1 cellular context compared by ENCODE assay signal in the genomic region with DNA sequence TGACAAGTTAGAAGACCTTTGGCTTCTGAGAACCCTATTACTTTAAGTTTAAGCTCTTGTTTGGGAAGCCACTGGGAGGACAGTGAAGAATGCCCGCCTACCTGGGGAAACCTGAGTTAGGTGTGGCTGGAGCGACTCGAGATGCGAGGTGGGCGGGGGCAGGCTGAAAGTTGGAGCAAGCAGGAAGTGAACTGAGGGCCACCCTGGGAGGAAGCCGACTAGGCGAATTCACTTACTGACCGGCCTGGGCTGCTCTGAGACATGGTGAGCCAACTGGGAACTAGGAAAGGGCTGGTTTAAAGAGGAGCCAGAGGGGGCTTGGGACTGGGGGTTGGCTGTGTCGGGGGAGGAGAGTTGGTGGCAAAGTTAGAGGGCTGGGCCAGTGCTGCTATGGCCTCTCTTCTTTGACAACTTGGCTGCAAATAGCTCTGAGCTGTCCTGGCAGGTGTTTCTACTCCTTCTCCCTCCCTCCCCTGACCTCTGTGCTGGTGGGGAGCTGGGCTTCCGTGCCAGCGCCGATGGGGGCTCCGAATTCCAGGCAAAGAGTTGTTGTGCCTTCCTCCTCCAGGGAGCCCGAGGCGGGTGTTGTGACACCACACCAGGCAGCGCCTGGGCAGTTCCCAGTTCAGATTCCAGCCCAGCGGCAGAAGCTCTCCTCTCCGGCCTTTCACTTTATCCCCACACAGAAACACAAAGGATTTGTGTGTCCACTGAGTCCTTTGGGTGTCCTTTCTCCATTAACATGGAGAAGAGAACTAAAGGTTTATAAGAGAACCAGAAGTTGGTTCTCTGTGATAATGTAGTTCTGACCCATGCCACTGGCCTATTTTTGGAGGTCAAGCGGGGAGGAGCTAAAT.
TF ChIP-seq lines count a peak whose summit lies in the region.

A gene (plus strand): TSS at position 201 of the 857 bp plus-strand sequence. CDS start 61 bp downstream, at position 262.

TF ChIP-seq in HepG2, 621 proteins besides CTCF, POLR2A, EP300 and RAD21 (continued from another document and continues in another):
- TF ChIP-seq, protein P1, sequence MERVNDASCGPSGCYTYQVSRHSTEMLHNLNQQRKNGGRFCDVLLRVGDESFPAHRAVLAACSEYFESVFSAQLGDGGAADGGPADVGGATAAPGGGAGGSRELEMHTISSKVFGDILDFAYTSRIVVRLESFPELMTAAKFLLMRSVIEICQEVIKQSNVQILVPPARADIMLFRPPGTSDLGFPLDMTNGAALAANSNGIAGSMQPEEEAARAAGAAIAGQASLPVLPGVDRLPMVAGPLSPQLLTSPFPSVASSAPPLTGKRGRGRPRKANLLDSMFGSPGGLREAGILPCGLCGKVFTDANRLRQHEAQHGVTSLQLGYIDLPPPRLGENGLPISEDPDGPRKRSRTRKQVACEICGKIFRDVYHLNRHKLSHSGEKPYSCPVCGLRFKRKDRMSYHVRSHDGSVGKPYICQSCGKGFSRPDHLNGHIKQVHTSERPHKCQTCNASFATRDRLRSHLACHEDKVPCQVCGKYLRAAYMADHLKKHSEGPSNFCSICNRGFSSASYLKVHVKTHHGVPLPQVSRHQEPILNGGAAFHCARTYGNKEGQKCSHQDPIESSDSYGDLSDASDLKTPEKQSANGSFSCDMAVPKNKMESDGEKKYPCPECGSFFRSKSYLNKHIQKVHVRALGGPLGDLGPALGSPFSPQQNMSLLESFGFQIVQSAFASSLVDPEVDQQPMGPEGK (CRISPR knock-in tag; IDR thresholded peaks at IDR 0.05), result peak; percentile 50; the same call in 1 of the 2 replicates
- TF ChIP-seq ZNF746 (CRISPR knock-in tag; IDR thresholded peaks at IDR 0.05) (no peak), IRX3 (CRISPR knock-in tag; IDR thresholded peaks at IDR 0.05; ENCODE audit: borderline replicate concordance, low read depth) (no peak; the same call in 1 of the 2 replicates), ZNF672 (CRISPR knock-in tag; IDR thresholded peaks at IDR 0.05) (no peak), ZNF484 (CRISPR knock-in tag; IDR thresholded peaks at IDR 0.05; ENCODE audit: borderline replicate concordance, low read depth) (no peak), ZFP41 (CRISPR knock-in tag; IDR thresholded peaks at IDR 0.05; ENCODE audit: borderline replicate concordance) (no peak), SMYD3 (CRISPR knock-in tag; IDR thresholded peaks at IDR 0.05) (no peak), ZNF615 (CRISPR knock-in tag; IDR thresholded peaks at IDR 0.05; ENCODE audit: borderline replicate concordance) (no peak), KAT8 (CRISPR knock-in tag; IDR thresholded peaks at IDR 0.05) (peak; percentile 37), WIZ (CRISPR knock-in tag; IDR thresholded peaks at IDR 0.05) (no peak), TOPORS (CRISPR knock-in tag; IDR thresholded peaks at IDR 0.05) (no peak), ZNF839 (CRISPR knock-in tag; IDR thresholded peaks at IDR 0.05; ENCODE audit: borderline replicate concordance) (peak; percentile 64; the same call in 1 of the 2 replicates), REL (CRISPR knock-in tag; conservative IDR thresholded peaks at IDR 0.05) (no peak), POGZ (CRISPR knock-in tag; IDR thresholded peaks at IDR 0.05) (peak; percentile 15; the same call in 1 of the 2 replicates), ZNF781 (CRISPR knock-in tag; IDR thresholded peaks at IDR 0.05; ENCODE audit: borderline replicate concordance, not compliant biosample characterization) (peak; percentile 52), ZNF10 (CRISPR knock-in tag; IDR thresholded peaks at IDR 0.05; ENCODE audit: borderline replicate concordance, low read depth) (no peak), ZNF747 (CRISPR knock-in tag; IDR thresholded peaks at IDR 0.05; ENCODE audit: borderline replicate concordance) (no peak), NFRKB (IDR thresholded peaks at IDR 0.05) (no peak), RBM39 (IDR thresholded peaks at IDR 0.05; ENCODE audit: low read depth, low read length, poor library complexity, severe bottlenecking) (no peak), SIX1 (CRISPR knock-in tag; IDR thresholded peaks at IDR 0.05; ENCODE audit: borderline replicate concordance) (no peak), ZNF329 (CRISPR knock-in tag; IDR thresholded peaks at IDR 0.05; ENCODE audit: low read depth) (no peak), NR2C2 (CRISPR knock-in tag; IDR thresholded peaks at IDR 0.05; ENCODE audit: borderline replicate concordance) (peak; percentile 42), ZSCAN30 (CRISPR knock-in tag; IDR thresholded peaks at IDR 0.05) (no peak), ZNF570 (CRISPR knock-in tag; IDR thresholded peaks at IDR 0.05; ENCODE audit: borderline replicate concordance) (no peak)
- TF ChIP-seq, protein P2, sequence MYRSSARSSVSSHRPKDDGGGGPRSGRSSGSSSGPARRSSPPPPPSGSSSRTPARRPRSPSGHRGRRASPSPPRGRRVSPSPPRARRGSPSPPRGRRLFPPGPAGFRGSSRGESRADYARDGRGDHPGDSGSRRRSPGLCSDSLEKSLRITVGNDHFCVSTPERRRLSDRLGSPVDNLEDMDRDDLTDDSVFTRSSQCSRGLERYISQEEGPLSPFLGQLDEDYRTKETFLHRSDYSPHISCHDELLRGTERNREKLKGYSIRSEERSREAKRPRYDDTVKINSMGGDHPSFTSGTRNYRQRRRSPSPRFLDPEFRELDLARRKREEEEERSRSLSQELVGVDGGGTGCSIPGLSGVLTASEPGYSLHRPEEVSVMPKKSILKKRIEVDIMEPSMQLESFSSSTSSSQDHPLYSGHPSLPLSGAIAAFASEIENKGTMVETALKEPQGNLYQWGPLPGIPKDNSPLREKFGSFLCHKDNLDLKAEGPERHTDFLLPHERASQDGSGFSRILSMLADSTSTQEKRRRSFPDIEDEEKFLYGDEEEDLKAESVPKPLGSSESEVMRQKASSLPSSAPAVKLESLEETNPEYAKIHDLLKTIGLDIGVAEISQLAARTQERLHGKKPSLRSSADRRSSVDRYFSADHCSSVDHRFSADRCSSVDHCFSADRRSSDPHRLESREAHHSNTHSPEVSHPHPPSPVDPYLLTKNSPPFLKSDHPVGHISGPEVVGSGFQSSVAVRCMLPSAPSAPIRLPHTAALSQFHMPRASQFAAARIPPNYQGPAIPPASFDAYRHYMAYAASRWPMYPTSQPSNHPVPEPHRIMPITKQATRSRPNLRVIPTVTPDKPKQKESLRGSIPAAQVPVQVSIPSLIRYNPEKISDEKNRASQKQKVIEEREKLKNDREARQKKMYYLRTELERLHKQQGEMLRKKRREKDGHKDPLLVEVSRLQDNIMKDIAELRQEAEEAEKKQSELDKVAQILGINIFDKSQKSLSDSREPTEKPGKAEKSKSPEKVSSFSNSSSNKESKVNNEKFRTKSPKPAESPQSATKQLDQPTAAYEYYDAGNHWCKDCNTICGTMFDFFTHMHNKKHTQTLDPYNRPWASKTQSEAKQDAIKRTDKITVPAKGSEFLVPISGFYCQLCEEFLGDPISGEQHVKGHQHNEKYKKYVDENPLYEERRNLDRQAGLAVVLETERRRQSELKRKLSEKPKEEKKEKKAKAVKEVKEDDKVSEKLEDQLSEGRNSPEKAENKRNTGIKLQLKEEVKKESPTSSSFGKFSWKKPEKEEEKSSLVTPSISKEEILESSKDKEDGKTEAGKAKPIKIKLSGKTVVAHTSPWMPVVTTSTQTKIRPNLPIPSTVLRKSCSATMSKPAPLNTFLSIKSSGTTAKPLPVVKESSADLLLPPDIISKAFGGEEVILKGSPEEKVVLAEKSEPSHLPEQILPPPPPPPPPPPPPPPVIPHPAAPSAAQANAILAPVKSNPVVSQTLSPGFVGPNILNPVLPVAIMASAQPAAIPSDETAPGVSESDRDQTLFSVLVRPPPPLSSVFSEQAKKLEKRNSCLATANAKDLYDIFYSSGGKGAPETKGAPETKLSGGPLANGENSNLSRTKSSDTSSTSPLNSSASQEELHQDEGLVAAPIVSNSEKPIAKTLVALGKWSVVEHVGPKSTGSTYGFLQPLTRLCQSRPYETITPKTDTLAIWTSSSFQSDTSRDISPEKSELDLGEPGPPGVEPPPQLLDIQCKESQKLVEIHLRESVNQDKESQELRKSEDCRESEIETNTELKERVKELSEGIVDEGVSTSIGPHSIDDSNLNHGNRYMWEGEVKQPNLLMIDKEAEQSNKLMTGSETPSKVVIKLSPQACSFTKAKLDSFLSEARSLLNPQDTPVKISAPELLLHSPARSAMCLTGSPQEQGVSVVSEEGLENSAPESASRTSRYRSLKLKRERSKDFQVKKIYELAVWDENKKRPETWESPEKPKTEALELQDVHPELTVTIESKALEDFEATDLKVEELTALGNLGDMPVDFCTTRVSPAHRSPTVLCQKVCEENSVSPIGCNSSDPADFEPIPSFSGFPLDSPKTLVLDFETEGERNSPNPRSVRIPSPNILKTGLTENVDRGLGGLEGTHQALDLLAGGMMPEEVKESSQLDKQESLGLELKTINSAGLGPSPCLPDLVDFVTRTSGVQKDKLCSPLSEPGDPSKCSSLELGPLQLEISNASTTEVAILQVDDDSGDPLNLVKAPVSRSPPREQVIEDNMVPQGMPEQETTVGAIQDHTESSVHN (CRISPR knock-in tag; IDR thresholded peaks at IDR 0.05), result no peak
- TF ChIP-seq, protein P3, sequence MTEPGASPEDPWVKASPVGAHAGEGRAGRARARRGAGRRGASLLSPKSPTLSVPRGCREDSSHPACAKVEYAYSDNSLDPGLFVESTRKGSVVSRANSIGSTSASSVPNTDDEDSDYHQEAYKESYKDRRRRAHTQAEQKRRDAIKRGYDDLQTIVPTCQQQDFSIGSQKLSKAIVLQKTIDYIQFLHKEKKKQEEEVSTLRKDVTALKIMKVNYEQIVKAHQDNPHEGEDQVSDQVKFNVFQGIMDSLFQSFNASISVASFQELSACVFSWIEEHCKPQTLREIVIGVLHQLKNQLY (CRISPR knock-in tag; IDR thresholded peaks at IDR 0.05), result no peak
- TF ChIP-seq, protein P4, sequence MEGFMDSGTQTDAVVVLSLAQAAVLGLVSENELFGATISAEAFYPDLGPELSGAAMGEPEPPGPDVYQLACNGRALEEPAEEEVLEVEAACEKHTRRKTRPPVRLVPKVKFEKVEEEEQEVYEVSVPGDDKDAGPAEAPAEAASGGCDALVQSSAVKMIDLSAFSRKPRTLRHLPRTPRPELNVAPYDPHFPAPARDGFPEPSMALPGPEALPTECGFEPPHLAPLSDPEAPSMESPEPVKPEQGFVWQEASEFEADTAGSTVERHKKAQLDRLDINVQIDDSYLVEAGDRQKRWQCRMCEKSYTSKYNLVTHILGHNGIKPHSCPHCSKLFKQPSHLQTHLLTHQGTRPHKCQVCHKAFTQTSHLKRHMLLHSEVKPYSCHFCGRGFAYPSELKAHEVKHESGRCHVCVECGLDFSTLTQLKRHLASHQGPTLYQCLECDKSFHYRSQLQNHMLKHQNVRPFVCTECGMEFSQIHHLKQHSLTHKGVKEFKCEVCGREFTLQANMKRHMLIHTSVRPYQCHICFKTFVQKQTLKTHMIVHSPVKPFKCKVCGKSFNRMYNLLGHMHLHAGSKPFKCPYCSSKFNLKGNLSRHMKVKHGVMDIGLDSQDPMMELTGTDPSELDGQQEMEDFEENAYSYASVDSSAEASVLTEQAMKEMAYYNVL (CRISPR knock-in tag; IDR thresholded peaks at IDR 0.05; ENCODE audit: borderline replicate concordance), result 0 out of 2 replicates have a peak, but pooled peaks have one; percentile 19
- TF ChIP-seq, protein P5, sequence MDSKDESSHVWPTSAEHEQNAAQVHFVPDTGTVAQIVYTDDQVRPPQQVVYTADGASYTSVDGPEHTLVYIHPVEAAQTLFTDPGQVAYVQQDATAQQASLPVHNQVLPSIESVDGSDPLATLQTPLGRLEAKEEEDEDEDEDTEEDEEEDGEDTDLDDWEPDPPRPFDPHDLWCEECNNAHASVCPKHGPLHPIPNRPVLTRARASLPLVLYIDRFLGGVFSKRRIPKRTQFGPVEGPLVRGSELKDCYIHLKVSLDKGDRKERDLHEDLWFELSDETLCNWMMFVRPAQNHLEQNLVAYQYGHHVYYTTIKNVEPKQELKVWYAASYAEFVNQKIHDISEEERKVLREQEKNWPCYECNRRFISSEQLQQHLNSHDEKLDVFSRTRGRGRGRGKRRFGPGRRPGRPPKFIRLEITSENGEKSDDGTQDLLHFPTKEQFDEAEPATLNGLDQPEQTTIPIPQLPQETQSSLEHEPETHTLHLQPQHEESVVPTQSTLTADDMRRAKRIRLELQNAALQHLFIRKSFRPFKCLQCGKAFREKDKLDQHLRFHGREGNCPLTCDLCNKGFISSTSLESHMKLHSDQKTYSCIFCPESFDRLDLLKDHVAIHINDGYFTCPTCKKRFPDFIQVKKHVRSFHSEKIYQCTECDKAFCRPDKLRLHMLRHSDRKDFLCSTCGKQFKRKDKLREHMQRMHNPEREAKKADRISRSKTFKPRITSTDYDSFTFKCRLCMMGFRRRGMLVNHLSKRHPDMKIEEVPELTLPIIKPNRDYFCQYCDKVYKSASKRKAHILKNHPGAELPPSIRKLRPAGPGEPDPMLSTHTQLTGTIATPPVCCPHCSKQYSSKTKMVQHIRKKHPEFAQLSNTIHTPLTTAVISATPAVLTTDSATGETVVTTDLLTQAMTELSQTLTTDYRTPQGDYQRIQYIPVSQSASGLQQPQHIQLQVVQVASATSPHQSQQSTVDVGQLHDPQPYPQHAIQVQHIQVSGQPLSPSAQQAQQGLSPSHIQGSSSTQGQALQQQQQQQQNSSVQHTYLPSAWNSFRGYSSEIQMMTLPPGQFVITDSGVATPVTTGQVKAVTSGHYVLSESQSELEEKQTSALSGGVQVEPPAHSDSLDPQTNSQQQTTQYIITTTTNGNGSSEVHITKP (CRISPR knock-in tag; IDR thresholded peaks at IDR 0.05; ENCODE audit: low read depth), result no peak
- TF ChIP-seq, protein P6, sequence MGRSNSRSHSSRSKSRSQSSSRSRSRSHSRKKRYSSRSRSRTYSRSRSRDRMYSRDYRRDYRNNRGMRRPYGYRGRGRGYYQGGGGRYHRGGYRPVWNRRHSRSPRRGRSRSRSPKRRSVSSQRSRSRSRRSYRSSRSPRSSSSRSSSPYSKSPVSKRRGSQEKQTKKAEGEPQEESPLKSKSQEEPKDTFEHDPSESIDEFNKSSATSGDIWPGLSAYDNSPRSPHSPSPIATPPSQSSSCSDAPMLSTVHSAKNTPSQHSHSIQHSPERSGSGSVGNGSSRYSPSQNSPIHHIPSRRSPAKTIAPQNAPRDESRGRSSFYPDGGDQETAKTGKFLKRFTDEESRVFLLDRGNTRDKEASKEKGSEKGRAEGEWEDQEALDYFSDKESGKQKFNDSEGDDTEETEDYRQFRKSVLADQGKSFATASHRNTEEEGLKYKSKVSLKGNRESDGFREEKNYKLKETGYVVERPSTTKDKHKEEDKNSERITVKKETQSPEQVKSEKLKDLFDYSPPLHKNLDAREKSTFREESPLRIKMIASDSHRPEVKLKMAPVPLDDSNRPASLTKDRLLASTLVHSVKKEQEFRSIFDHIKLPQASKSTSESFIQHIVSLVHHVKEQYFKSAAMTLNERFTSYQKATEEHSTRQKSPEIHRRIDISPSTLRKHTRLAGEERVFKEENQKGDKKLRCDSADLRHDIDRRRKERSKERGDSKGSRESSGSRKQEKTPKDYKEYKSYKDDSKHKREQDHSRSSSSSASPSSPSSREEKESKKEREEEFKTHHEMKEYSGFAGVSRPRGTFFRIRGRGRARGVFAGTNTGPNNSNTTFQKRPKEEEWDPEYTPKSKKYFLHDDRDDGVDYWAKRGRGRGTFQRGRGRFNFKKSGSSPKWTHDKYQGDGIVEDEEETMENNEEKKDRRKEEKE (IDR thresholded peaks at IDR 0.05), result no peak
- TF ChIP-seq, protein P7, sequence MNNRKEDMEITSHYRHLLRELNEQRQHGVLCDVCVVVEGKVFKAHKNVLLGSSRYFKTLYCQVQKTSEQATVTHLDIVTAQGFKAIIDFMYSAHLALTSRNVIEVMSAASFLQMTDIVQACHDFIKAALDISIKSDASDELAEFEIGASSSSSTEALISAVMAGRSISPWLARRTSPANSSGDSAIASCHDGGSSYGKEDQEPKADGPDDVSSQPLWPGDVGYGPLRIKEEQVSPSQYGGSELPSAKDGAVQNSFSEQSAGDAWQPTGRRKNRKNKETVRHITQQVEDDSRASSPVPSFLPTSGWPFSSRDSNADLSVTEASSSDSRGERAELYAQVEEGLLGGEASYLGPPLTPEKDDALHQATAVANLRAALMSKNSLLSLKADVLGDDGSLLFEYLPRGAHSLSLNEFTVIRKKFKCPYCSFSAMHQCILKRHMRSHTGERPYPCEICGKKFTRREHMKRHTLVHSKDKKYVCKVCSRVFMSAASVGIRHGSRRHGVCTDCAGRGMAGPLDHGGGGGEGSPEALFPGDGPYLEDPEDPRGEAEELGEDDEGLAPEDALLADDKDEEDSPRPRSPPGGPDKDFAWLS (CRISPR knock-in tag; IDR thresholded peaks at IDR 0.05; ENCODE audit: borderline replicate concordance), result no peak
